1 cellular context compared by ENCODE assay signal in the genomic region with DNA sequence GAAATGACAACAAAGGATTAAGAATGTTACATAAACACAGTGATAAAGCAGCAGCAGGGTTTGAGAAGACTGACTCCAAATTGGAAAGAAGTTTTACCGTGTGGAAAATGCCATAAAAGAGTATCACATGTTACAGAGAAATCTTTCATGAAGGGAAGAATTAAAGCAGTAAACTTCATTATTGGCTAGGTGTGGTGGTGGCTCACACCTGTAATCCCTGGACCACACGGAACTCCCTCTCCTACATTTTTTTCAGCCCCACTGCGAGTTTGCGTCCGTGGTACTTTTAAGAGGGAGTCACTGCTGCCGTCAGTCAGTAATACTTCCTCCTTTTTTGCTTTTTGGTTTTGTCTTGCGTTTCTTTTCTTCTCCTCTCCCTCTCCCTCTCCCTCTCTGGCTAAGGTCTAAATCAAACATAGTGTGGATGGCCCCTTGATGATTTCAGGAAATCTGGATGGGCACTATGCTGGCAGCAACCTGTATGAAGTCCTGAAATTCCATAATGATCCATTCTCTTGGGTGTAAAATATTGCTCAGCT.
TF ChIP-seq lines count a peak whose summit lies in the region.

No MANE protein-coding gene starts in this region.

TF ChIP-seq in H1, 55 proteins besides CTCF, POLR2A, EP300 and RAD21 (continued from another document):
- TF ChIP-seq E2F6 (IDR thresholded peaks at IDR 0.05) (no peak), GTF2F1 (IDR thresholded peaks at IDR 0.05; ENCODE audit: borderline replicate concordance, low read depth, low read length) (no peak), CEBPB (IDR thresholded peaks at IDR 0.05; ENCODE audit: low read depth, low read length) (no peak), RXRA (IDR thresholded peaks at IDR 0.05; ENCODE audit: insufficient read depth, low read depth, low read length) (no peak), ATF3 (IDR thresholded peaks at IDR 0.05; ENCODE audit: insufficient read depth, low read depth, low read length) (no peak), KDM5A (IDR thresholded peaks at IDR 0.05; ENCODE audit: low read length) (no peak), CREB1 (IDR thresholded peaks at IDR 0.05) (no peak)
TF ChIP-seq in H1: peak in this region for 0.
